In the genomic region with DNA sequence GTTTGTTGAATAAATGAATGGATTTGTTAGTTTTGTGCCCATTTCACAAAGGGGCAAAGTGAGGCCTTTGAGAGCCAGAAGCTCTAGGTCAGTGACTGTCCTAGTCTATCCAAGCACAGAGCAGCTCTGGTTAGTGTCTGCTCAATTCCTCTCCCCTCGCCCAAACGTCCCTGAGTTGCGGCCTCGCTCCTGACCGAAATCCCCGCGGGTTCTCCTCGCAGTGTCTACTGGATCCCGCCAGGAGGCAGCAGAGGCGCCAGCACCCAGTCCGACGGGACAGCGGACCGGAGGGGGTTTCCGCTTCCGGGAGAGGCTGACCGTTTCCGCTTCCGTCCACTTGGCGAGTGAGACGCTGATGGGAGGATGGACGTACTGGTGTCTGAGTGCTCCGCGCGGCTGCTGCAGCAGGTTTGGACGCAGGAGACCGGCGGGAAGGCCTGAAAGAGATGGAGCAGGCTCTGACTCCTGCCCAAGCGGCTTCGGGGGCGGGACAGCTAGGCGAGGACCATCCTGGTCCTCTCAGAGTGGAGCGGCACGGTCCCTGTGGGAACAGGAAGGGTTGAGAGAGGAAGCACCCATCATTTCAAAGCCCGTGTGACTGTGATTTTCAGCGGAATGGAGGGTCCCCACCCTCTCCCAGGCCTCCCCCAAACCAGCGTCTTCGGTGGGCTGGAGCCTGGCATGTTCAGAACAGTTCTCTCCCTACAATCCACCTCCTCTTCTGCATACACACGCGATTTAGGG, we compare ENCODE assay signal across 1 cellular context.
TF ChIP-seq lines count a peak whose summit lies in the region.

Gene RARS1 (plus strand): TSS at position 336 of the 744 bp plus-strand sequence. CDS start 28 bp downstream, at position 364.

TF ChIP-seq in HepG2, 621 proteins besides CTCF, POLR2A, EP300 and RAD21 (continued from another document and continues in another):
- TF ChIP-seq, protein P1, sequence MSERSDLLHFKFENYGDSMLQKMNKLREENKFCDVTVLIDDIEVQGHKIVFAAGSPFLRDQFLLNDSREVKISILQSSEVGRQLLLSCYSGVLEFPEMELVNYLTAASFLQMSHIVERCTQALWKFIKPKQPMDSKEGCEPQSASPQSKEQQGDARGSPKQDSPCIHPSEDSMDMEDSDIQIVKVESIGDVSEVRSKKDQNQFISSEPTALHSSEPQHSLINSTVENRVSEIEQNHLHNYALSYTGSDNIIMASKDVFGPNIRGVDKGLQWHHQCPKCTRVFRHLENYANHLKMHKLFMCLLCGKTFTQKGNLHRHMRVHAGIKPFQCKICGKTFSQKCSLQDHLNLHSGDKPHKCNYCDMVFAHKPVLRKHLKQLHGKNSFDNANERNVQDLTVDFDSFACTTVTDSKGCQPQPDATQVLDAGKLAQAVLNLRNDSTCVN (CRISPR knock-in tag; IDR thresholded peaks at IDR 0.05; ENCODE audit: borderline replicate concordance) = peak; percentile 88; the same call in 1 of the 2 replicates
- peak; percentile 68 for TF ChIP-seq AGO2 (optimal IDR thresholded peaks at IDR 0.05; ENCODE audit: low read depth, low read length)
- TF ChIP-seq, protein P2, sequence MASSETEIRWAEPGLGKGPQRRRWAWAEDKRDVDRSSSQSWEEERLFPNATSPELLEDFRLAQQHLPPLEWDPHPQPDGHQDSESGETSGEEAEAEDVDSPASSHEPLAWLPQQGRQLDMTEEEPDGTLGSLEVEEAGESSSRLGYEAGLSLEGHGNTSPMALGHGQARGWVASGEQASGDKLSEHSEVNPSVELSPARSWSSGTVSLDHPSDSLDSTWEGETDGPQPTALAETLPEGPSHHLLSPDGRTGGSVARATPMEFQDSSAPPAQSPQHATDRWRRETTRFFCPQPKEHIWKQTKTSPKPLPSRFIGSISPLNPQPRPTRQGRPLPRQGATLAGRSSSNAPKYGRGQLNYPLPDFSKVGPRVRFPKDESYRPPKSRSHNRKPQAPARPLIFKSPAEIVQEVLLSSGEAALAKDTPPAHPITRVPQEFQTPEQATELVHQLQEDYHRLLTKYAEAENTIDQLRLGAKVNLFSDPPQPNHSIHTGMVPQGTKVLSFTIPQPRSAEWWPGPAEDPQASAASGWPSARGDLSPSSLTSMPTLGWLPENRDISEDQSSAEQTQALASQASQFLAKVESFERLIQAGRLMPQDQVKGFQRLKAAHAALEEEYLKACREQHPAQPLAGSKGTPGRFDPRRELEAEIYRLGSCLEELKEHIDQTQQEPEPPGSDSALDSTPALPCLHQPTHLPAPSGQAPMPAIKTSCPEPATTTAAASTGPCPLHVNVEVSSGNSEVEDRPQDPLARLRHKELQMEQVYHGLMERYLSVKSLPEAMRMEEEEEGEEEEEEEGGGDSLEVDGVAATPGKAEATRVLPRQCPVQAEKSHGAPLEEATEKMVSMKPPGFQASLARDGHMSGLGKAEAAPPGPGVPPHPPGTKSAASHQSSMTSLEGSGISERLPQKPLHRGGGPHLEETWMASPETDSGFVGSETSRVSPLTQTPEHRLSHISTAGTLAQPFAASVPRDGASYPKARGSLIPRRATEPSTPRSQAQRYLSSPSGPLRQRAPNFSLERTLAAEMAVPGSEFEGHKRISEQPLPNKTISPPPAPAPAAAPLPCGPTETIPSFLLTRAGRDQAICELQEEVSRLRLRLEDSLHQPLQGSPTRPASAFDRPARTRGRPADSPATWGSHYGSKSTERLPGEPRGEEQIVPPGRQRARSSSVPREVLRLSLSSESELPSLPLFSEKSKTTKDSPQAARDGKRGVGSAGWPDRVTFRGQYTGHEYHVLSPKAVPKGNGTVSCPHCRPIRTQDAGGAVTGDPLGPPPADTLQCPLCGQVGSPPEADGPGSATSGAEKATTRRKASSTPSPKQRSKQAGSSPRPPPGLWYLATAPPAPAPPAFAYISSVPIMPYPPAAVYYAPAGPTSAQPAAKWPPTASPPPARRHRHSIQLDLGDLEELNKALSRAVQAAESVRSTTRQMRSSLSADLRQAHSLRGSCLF (CRISPR knock-in tag; IDR thresholded peaks at IDR 0.05; ENCODE audit: borderline replicate concordance) = no peak
- peak; percentile 94 for TF ChIP-seq BRCA1 (CRISPR knock-in tag; IDR thresholded peaks at IDR 0.05)
- TF ChIP-seq ZKSCAN8 (CRISPR knock-in tag; IDR thresholded peaks at IDR 0.05; ENCODE audit: borderline replicate concordance) = peak; percentile 77; the same call in 1 of the 2 replicates
- TF ChIP-seq ATAD3A (CRISPR knock-in tag; IDR thresholded peaks at IDR 0.05) = no peak
- TF ChIP-seq FOXO4 (CRISPR knock-in tag; conservative IDR thresholded peaks at IDR 0.05) = no peak
- TF ChIP-seq LRRFIP1 (CRISPR knock-in tag; conservative IDR thresholded peaks at IDR 0.05) = no peak
- no peak for TF ChIP-seq NFRKB (IDR thresholded peaks at IDR 0.05)
- no peak for TF ChIP-seq TAF15 (IDR thresholded peaks at IDR 0.05; ENCODE audit: low read depth, low read length, poor library complexity, severe bottlenecking)
- no peak for TF ChIP-seq SETDB1 (CRISPR knock-in tag; IDR thresholded peaks at IDR 0.05; ENCODE audit: borderline replicate concordance)
- TF ChIP-seq NCOA5 (CRISPR knock-in tag; IDR thresholded peaks at IDR 0.05) = no peak
- TF ChIP-seq HMG20B (CRISPR knock-in tag; conservative IDR thresholded peaks at IDR 0.05) = no peak
- TF ChIP-seq ZSCAN22 (CRISPR knock-in tag; IDR thresholded peaks at IDR 0.05) = no peak
- peak; percentile 84; the same call in 1 of the 2 replicates for TF ChIP-seq RFXANK (CRISPR knock-in tag; IDR thresholded peaks at IDR 0.05)
- TF ChIP-seq, protein P3, sequence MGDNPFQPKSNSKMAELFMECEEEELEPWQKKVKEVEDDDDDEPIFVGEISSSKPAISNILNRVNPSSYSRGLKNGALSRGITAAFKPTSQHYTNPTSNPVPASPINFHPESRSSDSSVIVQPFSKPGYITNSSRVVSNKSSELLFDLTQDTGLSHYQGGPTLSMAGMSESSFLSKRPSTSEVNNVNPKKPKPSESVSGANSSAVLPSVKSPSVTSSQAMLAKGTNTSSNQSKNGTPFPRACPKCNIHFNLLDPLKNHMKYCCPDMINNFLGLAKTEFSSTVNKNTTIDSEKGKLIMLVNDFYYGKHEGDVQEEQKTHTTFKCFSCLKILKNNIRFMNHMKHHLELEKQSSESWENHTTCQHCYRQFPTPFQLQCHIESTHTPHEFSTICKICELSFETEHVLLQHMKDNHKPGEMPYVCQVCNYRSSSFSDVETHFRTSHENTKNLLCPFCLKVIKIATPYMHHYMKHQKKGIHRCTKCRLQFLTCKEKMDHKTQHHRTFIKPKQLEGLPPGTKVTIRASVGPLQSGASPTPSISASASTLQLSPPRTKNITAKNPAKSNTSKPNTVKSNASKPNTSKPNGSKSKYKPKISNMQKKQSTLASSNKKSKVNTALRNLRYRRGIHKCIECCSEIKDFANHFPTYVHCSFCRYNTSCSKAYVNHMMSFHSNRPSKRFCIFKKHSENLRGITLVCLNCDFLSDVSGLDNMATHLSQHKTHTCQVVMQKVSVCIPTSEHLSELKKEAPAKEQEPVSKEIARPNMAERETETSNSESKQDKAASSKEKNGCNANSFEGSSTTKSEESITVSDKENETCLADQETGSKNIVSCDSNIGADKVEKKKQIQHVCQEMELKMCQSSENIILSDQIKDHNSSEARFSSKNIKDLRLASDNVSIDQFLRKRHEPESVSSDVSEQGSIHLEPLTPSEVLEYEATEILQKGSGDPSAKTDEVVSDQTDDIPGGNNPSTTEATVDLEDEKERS (CRISPR knock-in tag; IDR thresholded peaks at IDR 0.05) = 0 out of 2 replicates have a peak, but pooled peaks have one; percentile 60
- no peak for TF ChIP-seq SSRP1 (CRISPR knock-in tag; IDR thresholded peaks at IDR 0.05)
- TF ChIP-seq ETV6 (CRISPR knock-in tag; conservative IDR thresholded peaks at IDR 0.05) = no peak; the same call in 1 of the 2 replicates
- 0 out of 2 replicates have a peak, but pooled peaks have one; percentile 30 for TF ChIP-seq BRF2 (CRISPR knock-in tag; IDR thresholded peaks at IDR 0.05)
- TF ChIP-seq ATF3 (CRISPR knock-in tag; IDR thresholded peaks at IDR 0.05) = no peak
- TF ChIP-seq CENPT (CRISPR knock-in tag; IDR thresholded peaks at IDR 0.05; ENCODE audit: low read depth) = no peak
- TF ChIP-seq ZNF614 (CRISPR knock-in tag; IDR thresholded peaks at IDR 0.05; ENCODE audit: borderline replicate concordance) = peak; percentile 84; the same call in 1 of the 2 replicates
- no peak for TF ChIP-seq ZNF569 (CRISPR knock-in tag; IDR thresholded peaks at IDR 0.05; ENCODE audit: borderline replicate concordance)
- peak; percentile 97; the same call in 1 of the 2 replicates for TF ChIP-seq ZNF788 (CRISPR knock-in tag; IDR thresholded peaks at IDR 0.05; ENCODE audit: borderline replicate concordance)
- TF ChIP-seq ZFYVE20 (CRISPR knock-in tag; IDR thresholded peaks at IDR 0.05; ENCODE audit: borderline replicate concordance, low read depth) = 0 out of 2 replicates have a peak, but pooled peaks have one; percentile 26
- no peak for TF ChIP-seq HMGA1 (CRISPR knock-in tag; conservative IDR thresholded peaks at IDR 0.05)
- no peak for TF ChIP-seq ZFP36L1 (CRISPR knock-in tag; IDR thresholded peaks at IDR 0.05)
- no peak for TF ChIP-seq ZNF205 (CRISPR knock-in tag; IDR thresholded peaks at IDR 0.05)
- TF ChIP-seq HDAC1 (CRISPR knock-in tag; IDR thresholded peaks at IDR 0.05) = peak; percentile 95
- peak; percentile 85 for TF ChIP-seq PTBP1 (IDR thresholded peaks at IDR 0.05; ENCODE audit: low read depth, low read length, poor library complexity, severe bottlenecking)
- no peak for TF ChIP-seq ZNF20 (CRISPR knock-in tag; IDR thresholded peaks at IDR 0.05)
- TF ChIP-seq THYN1 (CRISPR knock-in tag; IDR thresholded peaks at IDR 0.05; ENCODE audit: borderline replicate concordance, low read depth) = no peak
- TF ChIP-seq PLRG1 (conservative IDR thresholded peaks at IDR 0.05) = no peak
- peak; percentile 84 for TF ChIP-seq ZSCAN9 (CRISPR knock-in tag; IDR thresholded peaks at IDR 0.05; ENCODE audit: borderline replicate concordance)
- TF ChIP-seq ZNF33B (CRISPR knock-in tag; IDR thresholded peaks at IDR 0.05) = peak; percentile 82
- no peak for TF ChIP-seq RFX3 (CRISPR knock-in tag; IDR thresholded peaks at IDR 0.05)
- TF ChIP-seq POGZ (CRISPR knock-in tag; IDR thresholded peaks at IDR 0.05) = peak; percentile 98
- TF ChIP-seq MIER2 (CRISPR knock-in tag; IDR thresholded peaks at IDR 0.05) = peak; percentile 83
- TF ChIP-seq ARID2 (CRISPR knock-in tag; IDR thresholded peaks at IDR 0.05; ENCODE audit: borderline replicate concordance) = no peak
- no peak for TF ChIP-seq SOX13 (IDR thresholded peaks at IDR 0.05)
- TF ChIP-seq SOX13 (CRISPR knock-in tag; conservative IDR thresholded peaks at IDR 0.05 in 1 of 2, IDR thresholded peaks at IDR 0.05 in 1 of 2) = no peak; a peak in 1 of 4 replicates
- TF ChIP-seq EEA1 (CRISPR knock-in tag; IDR thresholded peaks at IDR 0.05; ENCODE audit: borderline replicate concordance) = no peak
- TF ChIP-seq ZNF775 (CRISPR knock-in tag; IDR thresholded peaks at IDR 0.05; ENCODE audit: borderline replicate concordance) = no peak
- no peak for TF ChIP-seq ZNF839 (CRISPR knock-in tag; IDR thresholded peaks at IDR 0.05; ENCODE audit: borderline replicate concordance)
- TF ChIP-seq HCFC1 (IDR thresholded peaks at IDR 0.05; ENCODE audit: low read depth, low read length) = peak; percentile 76
- no peak for TF ChIP-seq ZNF431 (CRISPR knock-in tag; IDR thresholded peaks at IDR 0.05; ENCODE audit: borderline replicate concordance, low read depth)
- TF ChIP-seq HNF4G (IDR thresholded peaks at IDR 0.05; ENCODE audit: borderline replicate concordance, low read depth, low read length) = no peak
- no peak for TF ChIP-seq HNF4G (CRISPR knock-in tag; IDR thresholded peaks at IDR 0.05; ENCODE audit: borderline replicate concordance, low read depth)
- TF ChIP-seq MYNN (CRISPR knock-in tag; IDR thresholded peaks at IDR 0.05; ENCODE audit: low read depth) = no peak
- TF ChIP-seq ZNF292 (CRISPR knock-in tag; IDR thresholded peaks at IDR 0.05; ENCODE audit: borderline replicate concordance, low read depth) = peak; percentile 34; the same call in 1 of the 2 replicates
- no peak for TF ChIP-seq ZSCAN30 (CRISPR knock-in tag; IDR thresholded peaks at IDR 0.05)
- no peak for TF ChIP-seq ZNF841 (CRISPR knock-in tag; IDR thresholded peaks at IDR 0.05; ENCODE audit: borderline replicate concordance)
- no peak for TF ChIP-seq ZKSCAN1 (IDR thresholded peaks at IDR 0.05; ENCODE audit: low read length)
- TF ChIP-seq ZNF274 (CRISPR knock-in tag; IDR thresholded peaks at IDR 0.05) = peak; percentile 90
- TF ChIP-seq TCF12 (IDR thresholded peaks at IDR 0.05) = no peak
- TF ChIP-seq TCF12 (CRISPR knock-in tag; IDR thresholded peaks at IDR 0.05) = no peak
